In the genomic region with DNA sequence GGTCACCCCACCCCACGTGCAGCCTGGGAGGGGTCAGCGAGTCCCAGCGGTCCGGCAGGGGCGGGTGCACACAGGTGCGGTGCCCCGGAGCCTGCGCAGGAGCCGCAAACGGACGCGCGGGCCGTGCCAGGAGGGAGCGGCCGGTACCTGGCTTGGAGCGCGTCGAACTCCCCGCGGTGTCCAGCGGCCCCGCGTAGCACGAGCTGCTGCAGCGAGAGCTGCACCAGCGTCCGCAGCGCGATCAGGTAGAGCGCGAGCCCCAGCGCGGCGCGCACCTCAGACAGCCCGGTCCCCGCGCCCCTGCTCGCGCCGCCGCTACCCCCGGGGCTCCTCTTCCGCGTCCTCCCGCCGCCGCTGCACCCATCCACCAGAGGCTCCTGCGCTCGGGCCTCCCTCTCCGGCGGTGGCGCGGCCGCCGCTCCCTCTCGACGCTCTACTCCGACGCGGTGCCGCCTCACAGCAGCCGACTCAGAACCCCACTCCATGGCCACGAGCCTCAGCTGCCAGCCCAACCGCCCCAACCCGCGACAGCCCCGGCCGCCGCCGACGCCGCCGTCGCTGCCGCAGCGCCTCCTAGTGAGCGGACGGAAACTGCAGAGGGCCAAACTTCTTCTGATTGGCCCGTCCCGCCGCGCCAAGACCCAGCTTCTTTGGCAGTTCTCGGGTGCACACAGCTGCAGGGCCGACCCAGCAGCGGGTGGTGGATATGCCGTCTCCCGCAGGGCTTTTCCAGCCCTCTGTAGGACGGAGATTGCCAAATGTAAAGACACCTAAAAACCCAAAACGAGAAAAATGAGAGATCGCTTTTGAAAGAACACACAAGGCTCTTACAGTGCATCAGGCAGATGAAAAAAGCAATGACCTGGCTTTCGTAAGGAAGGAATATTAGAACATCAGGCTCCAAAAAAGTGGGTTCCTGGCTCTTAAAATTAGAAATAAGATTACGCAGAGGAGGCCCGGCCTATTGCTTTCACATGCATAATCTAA, we compare ENCODE assay signal across 8 cellular contexts. TPM values are rescaled to one million over a fixed set of nuclear protein-coding genes. Genes with fewer than 3 reads are reported as not detected.
DNase-seq lines count a peak whose midpoint lies in the region; ATAC-seq and TF ChIP-seq lines count a peak whose summit lies in the region.

A gene with protein sequence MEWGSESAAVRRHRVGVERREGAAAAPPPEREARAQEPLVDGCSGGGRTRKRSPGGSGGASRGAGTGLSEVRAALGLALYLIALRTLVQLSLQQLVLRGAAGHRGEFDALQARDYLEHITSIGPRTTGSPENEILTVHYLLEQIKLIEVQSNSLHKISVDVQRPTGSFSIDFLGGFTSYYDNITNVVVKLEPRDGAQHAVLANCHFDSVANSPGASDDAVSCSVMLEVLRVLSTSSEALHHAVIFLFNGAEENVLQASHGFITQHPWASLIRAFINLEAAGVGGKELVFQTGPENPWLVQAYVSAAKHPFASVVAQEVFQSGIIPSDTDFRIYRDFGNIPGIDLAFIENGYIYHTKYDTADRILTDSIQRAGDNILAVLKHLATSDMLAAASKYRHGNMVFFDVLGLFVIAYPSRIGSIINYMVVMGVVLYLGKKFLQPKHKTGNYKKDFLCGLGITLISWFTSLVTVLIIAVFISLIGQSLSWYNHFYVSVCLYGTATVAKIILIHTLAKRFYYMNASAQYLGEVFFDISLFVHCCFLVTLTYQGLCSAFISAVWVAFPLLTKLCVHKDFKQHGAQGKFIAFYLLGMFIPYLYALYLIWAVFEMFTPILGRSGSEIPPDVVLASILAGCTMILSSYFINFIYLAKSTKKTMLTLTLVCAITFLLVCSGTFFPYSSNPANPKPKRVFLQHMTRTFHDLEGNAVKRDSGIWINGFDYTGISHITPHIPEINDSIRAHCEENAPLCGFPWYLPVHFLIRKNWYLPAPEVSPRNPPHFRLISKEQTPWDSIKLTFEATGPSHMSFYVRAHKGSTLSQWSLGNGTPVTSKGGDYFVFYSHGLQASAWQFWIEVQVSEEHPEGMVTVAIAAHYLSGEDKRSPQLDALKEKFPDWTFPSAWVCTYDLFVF (minus strand): TSS at position 575 of the 987 bp plus-strand sequence. CDS start 90 bp downstream, at position 485.

- H3K27ac Mint-ChIP-seq in endodermal cell, result peak within 1 kb of the TSS; percentile 90

- no peak within 1 kb of the TSS for H3K27ac ChIP-seq in endodermal cell (ENCODE audit: low read depth, low read length)
- no peak within 1 kb of the TSS for H3K27ac ChIP-seq in mesodermal cell (ENCODE audit: low read depth, low read length, severe bottlenecking)

- no peaks in the 10 kb centered on the region for H3K9me3 ChIP-seq in endodermal cell (ENCODE audit: control insufficient read depth, low read length)
- H3K9me3 ChIP-seq in mesodermal cell (ENCODE audit: control insufficient read depth, low read length), result no peaks in the 10 kb centered on the region

- peaks cover 18% of the 10 kb centered on the region for H3K36me3 ChIP-seq in endodermal cell (ENCODE audit: control insufficient read depth, insufficient read depth, low read length)
- H3K36me3 ChIP-seq in mesodermal cell (ENCODE audit: control insufficient read depth, insufficient read depth, low read length), result no peaks in the 10 kb centered on the region

- H3K9ac ChIP-seq in endodermal cell (ENCODE audit: extremely low read depth, low read length, poor library complexity, severe bottlenecking), result peak within 1 kb of the TSS; percentile 45

- peaks cover 14% of the 10 kb centered on the region for H3K27me3 Mint-ChIP-seq in endodermal cell (ENCODE audit: insufficient read depth)

- no peaks in the 10 kb centered on the region for H3K9me3 Mint-ChIP-seq in endodermal cell

- H3K4me3 Mint-ChIP-seq in endodermal cell, result peak within 1 kb of the TSS; percentile 73

- DNase-seq in Caki2 (ENCODE audit: low read depth), result peak; percentile 73
- DNase-seq in HT1080 (ENCODE audit: low read depth), result peak; percentile 85
- DNase-seq in NK-92 treated with Interleukin-12 subunit alpha and Interleukin-12 subunit beta, amount 100 ng/mL, for 24 hours (lab: John Stamatoyannopoulos, UW), result peak; percentile 84
- peak; percentile 82 to 90 (median 88) for DNase-seq in activated CD8-positive, alpha-beta memory T cell treated with anti-CD3 and anti-CD28 coated beads for 48 hours (ENCODE audit: low read depth in 2 of 3, low spot score in 2 of 3)
- peak; percentile 97 for DNase-seq in endodermal cell
- DNase-seq in stimulated activated CD8-positive, alpha-beta memory T cell treated with anti-CD3 and anti-CD28 coated beads, Interleukin-15, amount 100 ng/mL, for 4 hours (ENCODE audit: low read depth in 2 of 2), result peak; percentile 73 to 76

- peaks cover 19% of the 10 kb centered on the region for H3K27me3 ChIP-seq in endodermal cell (ENCODE audit: control insufficient read depth, insufficient read depth, low read length, poor library complexity, severe bottlenecking)

- H3K4me1 ChIP-seq in endodermal cell (ENCODE audit: control insufficient read depth, insufficient read depth, low read length) (peaks cover 8% of the 10 kb centered on the region), mesodermal cell (ENCODE audit: control insufficient read depth, insufficient read depth, low read length, poor library complexity, severe bottlenecking) (no peaks in the 10 kb centered on the region)

- TF ChIP-seq CTCF in endodermal cell (conservative IDR thresholded peaks at IDR 0.05), result peak; percentile 97

- 3 to 5% methylated on average over 30 to 95 of the region's 95 CpGs for WGBS in endodermal cell (ENCODE audit: insufficient coverage in 1 of 2, insufficient read length in 1 of 2), 2 experiments
- 1 to 2% methylated on average over 76 to 90 of the region's 95 CpGs for WGBS in mesodermal cell (ENCODE audit: insufficient coverage in 2 of 2), 2 experiments

- peaks cover 2% of the 10 kb centered on the region for H3K36me3 Mint-ChIP-seq in endodermal cell (ENCODE audit: low read depth)

- H3K4me3 ChIP-seq in endodermal cell (ENCODE audit: low read length), result peak within 1 kb of the TSS; percentile 92
- peak within 1 kb of the TSS; percentile 64 for H3K4me3 ChIP-seq in mesodermal cell (ENCODE audit: extremely low read depth, insufficient read depth, low read length, poor library complexity, severe bottlenecking)

- ATAC-seq in GM21367 (IDR thresholded peaks at IDR 0.05; ENCODE audit: unreplicated experiment), result peak; percentile 74

- in situ Hi-C loops in Caki2 (cut with HindIII; ENCODE audit: low pct_unique_long_range_greater_than_20kb, low sequenced_read_pairs), result no loop called here

- peaks cover 28% of the 10 kb centered on the region for H3K4me1 Mint-ChIP-seq in endodermal cell

RNA-seq across cellular contexts. Expression of the gene that starts here (rescaled TPM):
- 12.6 and 16.3 TPM in 2 replicates for total RNA-seq in Caki2 (2014; rRNA removed; shearing (Covaris generic); ENCODE audit: low replicate concordance)
- total RNA-seq in HT1080 (2014; rRNA removed; shearing (Covaris generic)), result 11.4 and 12.7 TPM in 2 replicates
- 11.1 and 15.9 TPM in 2 replicates for polyA plus RNA-seq in HT1080 (2015; cell fraction: cytosol; rRNA removed)
- 29.4 and 30.0 TPM in 2 replicates for polyA plus RNA-seq in HT1080 (2015; cell fraction: nucleus; rRNA removed)
- 10 to 100 TPM; 22.8 to 36.0 TPM for total RNA-seq in endodermal cell
- 15.2 TPM for polyA plus RNA-seq in endodermal cell (2013, experiment 1 of 2)
- 14.9 TPM for polyA plus RNA-seq in endodermal cell (2013, experiment 2 of 2)
- 10.9 TPM for polyA plus RNA-seq in mesodermal cell (2013, experiment 1 of 2)
- polyA plus RNA-seq in mesodermal cell (2013, experiment 2 of 2), result 11.0 TPM
